ENCODE assay signal across 19 cellular contexts in genomic region chr2:95298471-95299111, GRCh38. TPM values are rescaled to one million over a fixed set of nuclear protein-coding genes. Genes with fewer than 3 reads are reported as not detected.
DNase-seq lines count a peak whose midpoint lies in the region; ATAC-seq and TF ChIP-seq lines count a peak whose summit lies in the region.
"Had no signal": no experiment of that assay in that cellular context is flagged by ENCODE, and none has a peak within 500 bp of the region (broad histone marks: within the 10 kb centered on the region; RNA-seq: fewer than 3 reads in every experiment).

No MANE protein-coding gene starts in this region.

- H3K9me3 ChIP-seq in IMR-90 (ENCODE audit: control insufficient read depth, insufficient read depth, low read length) (no peaks in the 10 kb centered on the region), mesenchymal stem cell (ENCODE audit: control insufficient read depth, low read length) (no peaks in the 10 kb centered on the region), ascending aorta (no peaks in the 10 kb centered on the region)
- H3K9me3 ChIP-seq: A549; BLaER1 treated with 17β-estradiol and CSF1 and Interleukin-3, amounts not matched to agents 10 nM and 100 nM; SJSA1 had no signal

- H3K4me3 ChIP-seq in IMR-90 (ENCODE audit: insufficient read depth, low read depth, low read length) (no peak overlapping the region), mesenchymal stem cell (ENCODE audit: insufficient read depth in 1 of 2, low read depth in 1 of 2, low read length in 2 of 2) (no peak overlapping the region), ascending aorta (no peak overlapping the region)
- H3K4me3 ChIP-seq: A549; BLaER1 treated with 17β-estradiol and CSF1 and Interleukin-3, amounts not matched to agents 10 nM and 100 nM; GM12878; SJSA1 had no signal

- H3K56ac ChIP-seq in IMR-90 (ENCODE audit: extremely low read depth, insufficient read depth, low read length) = no peak overlapping the region

- no peak overlapping the region for H3K4ac ChIP-seq in IMR-90 (ENCODE audit: low read depth, low read length)
- no peak overlapping the region for H3K4ac ChIP-seq in mesenchymal stem cell (ENCODE audit: low read depth in 1 of 2, low read length in 2 of 2)

- H3K27ac ChIP-seq in IMR-90 (ENCODE audit: insufficient read depth, low read length) = no peak overlapping the region
- H3K27ac ChIP-seq in mesenchymal stem cell (ENCODE audit: low read length, poor library complexity, severe bottlenecking) = no peak overlapping the region
- no peak overlapping the region for H3K27ac ChIP-seq in ascending aorta
- H3K27ac ChIP-seq: A549; BLaER1 treated with 17β-estradiol and CSF1 and Interleukin-3, amounts not matched to agents 10 nM and 100 nM; KMS-11; SJSA1 had no signal

- dilution Hi-C loops in IMR-90 (cut with HindIII; ENCODE audit: low sequenced_read_pairs, unreplicated experiment) = no loop called here

- H3K27me3 ChIP-seq in IMR-90 (ENCODE audit: control insufficient read depth, insufficient read depth, low read length) (peaks cover 34% of the 10 kb centered on the region), mesenchymal stem cell (ENCODE audit: control insufficient read depth in 1 of 2, insufficient read depth in 1 of 2, low read length in 2 of 2) (peaks cover 0 to 70% of the 10 kb centered on the region in 2 experiments), ascending aorta (no peaks in the 10 kb centered on the region)
- H3K27me3 ChIP-seq: BLaER1 treated with 17β-estradiol and CSF1 and Interleukin-3, amounts not matched to agents 10 nM and 100 nM; SJSA1 had no signal

- in situ Hi-C loops in IMR-90 (cut with MboI; ENCODE audit: low sequenced_read_pairs) = no loop called here

- H2BK20ac ChIP-seq in IMR-90 (ENCODE audit: low read depth, low read length) = no peak overlapping the region

- H3K79me1 ChIP-seq in IMR-90 (ENCODE audit: low read depth in 1 of 2, low read length in 2 of 2) (no peaks in the 10 kb centered on the region), mesenchymal stem cell (replicated peaks; ENCODE audit: low read length, poor library complexity, severe bottlenecking) (no peaks in the 10 kb centered on the region)

- H3K4me1 ChIP-seq in IMR-90 (ENCODE audit: control insufficient read depth, insufficient read depth, low read length) = no peaks in the 10 kb centered on the region; the same call in 1 of the 2 replicates
- peaks cover 46% of the 10 kb centered on the region for H3K4me1 ChIP-seq in mesenchymal stem cell (ENCODE audit: control insufficient read depth, insufficient read depth, low read depth, low read length)
- H3K4me1 ChIP-seq in ascending aorta = no peaks in the 10 kb centered on the region
- H3K4me1 ChIP-seq: A549, SJSA1 had no signal

- H2AFZ ChIP-seq in IMR-90 (replicated peaks; ENCODE audit: low read length, poor library complexity) (peak overlapping the region; percentile 32), mesenchymal stem cell (ENCODE audit: low read depth, low read length) (no peak overlapping the region)

- no peaks in the 10 kb centered on the region for H3K36me3 ChIP-seq in IMR-90 (ENCODE audit: control insufficient read depth, insufficient read depth, low read length)
- peaks cover 0 to 19% of the 10 kb centered on the region in 2 experiments for H3K36me3 ChIP-seq in mesenchymal stem cell (ENCODE audit: control insufficient read depth in 1 of 2, insufficient read depth in 2 of 2, low read depth in 1 of 2, low read length in 2 of 2)
- no peaks in the 10 kb centered on the region for H3K36me3 ChIP-seq in ascending aorta
- H3K36me3 ChIP-seq: BLaER1 treated with 17β-estradiol and CSF1 and Interleukin-3, amounts not matched to agents 10 nM and 100 nM; SJSA1 had no signal

- WGBS in IMR-90 (ENCODE audit: extremely low coverage in 2 of 2, insufficient read length in 1 of 2), 2 experiments = 82% methylated on average over 2 of the region's 9 CpGs; no CpG with 5 or more reads in 1 of the 2 experiments
- WGBS in mesenchymal stem cell = 68% methylated on average over 9 of the region's 9 CpGs

- TF ChIP-seq CTCF in IMR-90 (conservative IDR thresholded peaks at IDR 0.05; ENCODE audit: low read depth, low read length) (no peak), ascending aorta (IDR thresholded peaks at IDR 0.05) (no peak)

- POLR2A ChIA-PET in IMR-90 (lab: Charles Lee; ENCODE audit: unreplicated experiment) = no interaction called here

- CTCF ChIA-PET in IMR-90 (lab: Yijun Ruan, JAX) = no interaction called here

- peak; percentile 33 for DNase-seq in AG20443 (ENCODE audit: low spot score)
- no peak for DNase-seq in IMR-90
- DNase-seq in cerebellum (ENCODE audit: low spot score) = peak; percentile 63
- DNase-seq in mesenchymal stem cell = no peak
- no peak for DNase-seq in ascending aorta (ENCODE audit: low spot score in 2 of 2)
- no peak for DNase-seq in cardiac septum (ENCODE audit: low spot score)
- DNase-seq: CD8-positive, alpha-beta T cell; GF-D8; NCI-H1417 treated with DMSO at 0.1 percent for 48 hours; NCI-H187 treated with DMSO at 0.1 percent for 48 hours; NCI-H2171 had no signal

- H2BK15ac ChIP-seq in IMR-90 (ENCODE audit: low read depth, low read length) (no peak overlapping the region), mesenchymal stem cell (ENCODE audit: low read depth, poor library complexity, severe bottlenecking) (no peak overlapping the region)

- H3K4me2 ChIP-seq in IMR-90 (ENCODE audit: low read depth, low read length) (no peak overlapping the region), mesenchymal stem cell (ENCODE audit: low read length, poor library complexity, severe bottlenecking) (no peak overlapping the region)
- H3K4me2 ChIP-seq: A549; BLaER1 treated with 17β-estradiol and CSF1 and Interleukin-3, amounts not matched to agents 10 nM and 100 nM; KMS-11 had no signal

- H3K9ac ChIP-seq in IMR-90 (ENCODE audit: low read depth, low read length) = no peak overlapping the region
- H3K9ac ChIP-seq in mesenchymal stem cell (ENCODE audit: low read length) = no peak overlapping the region
- H3K9ac ChIP-seq: BLaER1 treated with 17β-estradiol and CSF1 and Interleukin-3, amounts not matched to agents 10 nM and 100 nM; KMS-11 had no signal

- no peak overlapping the region for H4K5ac ChIP-seq in IMR-90 (ENCODE audit: low read depth, low read length)

- H2AK9ac ChIP-seq in IMR-90 (replicated peaks; ENCODE audit: low read depth, low read length, poor library complexity) = no peak overlapping the region

- no peak overlapping the region for H2AK5ac ChIP-seq in IMR-90 (ENCODE audit: low read depth, low read length)
- H2AK5ac ChIP-seq in mesenchymal stem cell (ENCODE audit: low read length, severe bottlenecking) = peak overlapping the region; percentile 18

- intact Hi-C loops in IMR-90 (cut with micrococcal nuclease) = no loop called here
- intact Hi-C loops in ascending aorta (cut with DNase I) = no loop called here
- intact Hi-C loops in cardiac septum (cut with DNase I) = no loop called here

- TF ChIP-seq POLR2A in IMR-90 (IDR thresholded peaks at IDR 0.05; ENCODE audit: low read depth, low read length) = no peak

- BruUV-seq in IMR-90 (replicated peaks; lab: Mats Ljungman, UMichigan) = no TSS peak

- TF ChIP-seq RAD21 in IMR-90 (IDR thresholded peaks at IDR 0.05; ENCODE audit: low read length) = no peak

- H3K23ac ChIP-seq in IMR-90 (ENCODE audit: low read depth, low read length) = no peak overlapping the region
- no peak overlapping the region for H3K23ac ChIP-seq in mesenchymal stem cell (ENCODE audit: low read length in 2 of 2)

- no peak overlapping the region for H4K8ac ChIP-seq in IMR-90 (ENCODE audit: low read depth in 2 of 2, low read length in 2 of 2)
- H4K8ac ChIP-seq in mesenchymal stem cell (ENCODE audit: low read length) = no peak overlapping the region

- no peaks in the 10 kb centered on the region for H4K20me1 ChIP-seq in IMR-90 (ENCODE audit: insufficient read depth, low read length)

- H3K18ac ChIP-seq in IMR-90 (ENCODE audit: low read depth, low read length) = no peak overlapping the region
- no peak overlapping the region for H3K18ac ChIP-seq in mesenchymal stem cell (ENCODE audit: low read depth in 1 of 2, low read length in 2 of 2)

- no peak overlapping the region for H2BK12ac ChIP-seq in mesenchymal stem cell (ENCODE audit: low read length in 2 of 2)

- H2BK120ac ChIP-seq in IMR-90 (ENCODE audit: low read depth, low read length) (no peak overlapping the region), mesenchymal stem cell (ENCODE audit: low read depth, low read length) (no peak overlapping the region)

- ATAC-seq in IMR-90 (ENCODE audit: low read depth) = no peak
- ATAC-seq in HG03175 (IDR thresholded peaks at IDR 0.05; ENCODE audit: unreplicated experiment) = no peak
- no peak for ATAC-seq in HG03025 (IDR thresholded peaks at IDR 0.05; ENCODE audit: low FRiP score, unreplicated experiment)
- ATAC-seq: A549; CD8-positive, alpha-beta T cell; GM12878; Panc1 had no signal

- H2BK5ac ChIP-seq in IMR-90 (ENCODE audit: low read depth, low read length, poor library complexity, severe bottlenecking) = no peak overlapping the region
- no peak overlapping the region for H2BK5ac ChIP-seq in mesenchymal stem cell (ENCODE audit: low read depth, low read length, poor library complexity, severe bottlenecking)

- H3K14ac ChIP-seq in IMR-90 (replicated peaks; ENCODE audit: low read depth, low read length) (no peak overlapping the region), mesenchymal stem cell (ENCODE audit: low read length in 2 of 2) (no peak overlapping the region)

- H4K91ac ChIP-seq in IMR-90 (ENCODE audit: insufficient read depth, low read depth, low read length) (no peak overlapping the region), mesenchymal stem cell (ENCODE audit: low read length) (no peak overlapping the region)

- no peaks in the 10 kb centered on the region for H3K9me1 ChIP-seq in IMR-90 (ENCODE audit: insufficient read depth, low read length)

TF ChIP-seq in IMR-90, 13 proteins besides CTCF, POLR2A, EP300 and RAD21:
- TF ChIP-seq NFE2L2 (IDR thresholded peaks at IDR 0.05; ENCODE audit: low read depth, low read length) = no peak

RNA-seq across cellular contexts. Expression of gene KCNIP3, which starts 1.4 kb away (rescaled TPM):
- total RNA-seq in IMR-90 (2012; rRNA removed) (0.72 and 0.83 TPM in 2 replicates), cerebellum (20.8 TPM), ascending aorta (5.2 TPM), cardiac septum (6.5 TPM)
- polyA plus RNA-seq in IMR-90 (2012; rRNA removed) = 1.4 TPM in 2 replicates
- 0.53 and 1.3 TPM in 2 replicates for polyA plus RNA-seq in IMR-90 (2012; cell fraction: cytosol; rRNA removed)
- polyA plus RNA-seq in IMR-90 (2012; cell fraction: nucleus; rRNA removed; ENCODE audit: low replicate concordance) = 1.5 and 3.2 TPM in 2 replicates
- polyA plus RNA-seq in mesenchymal stem cell (2013, experiment 1 of 2) = 0.18 TPM
- 0.05 TPM for polyA plus RNA-seq in mesenchymal stem cell (2013, experiment 2 of 2)
- total RNA-seq: CD8-positive, alpha-beta T cell; GM12878 had no signal
- polyA plus RNA-seq: GM12878 had no signal

RNA-seq across cellular contexts. Expression of gene PROM2, which starts 24.3 kb away (rescaled TPM):
- total RNA-seq in IMR-90 (2012; rRNA removed) = not detected in 2 replicates
- 0.26 and 0.65 TPM in 2 replicates for polyA plus RNA-seq in IMR-90 (2012; rRNA removed)
- 0.01 and 0.21 TPM in 2 replicates for polyA plus RNA-seq in IMR-90 (2012; cell fraction: cytosol; rRNA removed)
- 2.3 and 4.0 TPM in 2 replicates for polyA plus RNA-seq in IMR-90 (2012; cell fraction: nucleus; rRNA removed; ENCODE audit: low replicate concordance)
- total RNA-seq in cerebellum = 3.0 TPM
- 0.18 TPM for polyA plus RNA-seq in mesenchymal stem cell (2013, experiment 1 of 2)
- 0.05 TPM for polyA plus RNA-seq in mesenchymal stem cell (2013, experiment 2 of 2)
- total RNA-seq in ascending aorta = not detected
- total RNA-seq in cardiac septum = 0.83 TPM
- total RNA-seq: GM12878 had no signal

Comparison
In these comparisons a context has a peak if more than half of its experiments do, and no peak if none do; other contexts are left out.
1. DNase-seq: peak in AG20443 (single experiment) and cerebellum (single experiment); none in IMR-90 (single experiment), mesenchymal stem cell (single experiment), ascending aorta (0 of 2) and cardiac septum (single experiment).